In genomic region chr10:100046088-100046487, GRCh38 we compare ENCODE assay signal across 8 cellular contexts. TPM values are rescaled to one million over a fixed set of nuclear protein-coding genes. Genes with fewer than 3 reads are reported as not detected.
DNase-seq lines count a peak whose midpoint lies in the region; ATAC-seq, FAIRE-seq and TF ChIP-seq lines count a peak whose summit lies in the region.

No MANE protein-coding gene starts in this region.

- H3K4me2 ChIP-seq in OCI-LY7 (ENCODE audit: low read length) = peak overlapping the region; percentile 37

- H3K27ac ChIP-seq in 22Rv1 = no peak overlapping the region
- no peak overlapping the region for H3K27ac ChIP-seq in OCI-LY7 (ENCODE audit: low read depth, low read length, poor library complexity, severe bottlenecking)
- H3K27ac ChIP-seq in esophagus squamous epithelium = peak overlapping the region in 2 of 4 donors; percentile 16 to 79
- H3K27ac ChIP-seq in naive thymus-derived CD4-positive, alpha-beta T cell (ENCODE audit: low read depth, low read length) = no peak overlapping the region

- H3K4me1 ChIP-seq in OCI-LY7 (ENCODE audit: insufficient read depth, low read length, poor library complexity, severe bottlenecking) = peaks cover 49% of the 10 kb centered on the region
- H3K4me1 ChIP-seq in esophagus squamous epithelium = peaks cover 7 to 53% (median 18%) of the 10 kb centered on the region in 3 donors
- H3K4me1 ChIP-seq in naive thymus-derived CD4-positive, alpha-beta T cell (ENCODE audit: control insufficient read depth in 2 of 2, insufficient read depth in 2 of 2, low read length in 2 of 2) = no peaks in the 10 kb centered on the region

- in situ Hi-C loops in GM13976 (cut with MboI; ENCODE audit: low sequenced_read_pairs, unreplicated experiment) = loop anchor here (10.0 kb wide), 1 partner anchor 201 kb away; no protein-coding TSS in a partner anchor

- no peak for FAIRE-seq in HTR-8/SVneo (lab: Jason Lieb, UNC)

- CTCF ChIA-PET in OCI-LY7 (lab: Charles Lee; ENCODE audit: unreplicated experiment) = interaction anchor here (0.7 to 2.5 kb wide), 6 partner anchors 25 to 200 kb away, joined by 3 to 16 read pairs (median 6); partner anchors contain the start of gene DNMBP
- CTCF ChIA-PET in naive thymus-derived CD4-positive, alpha-beta T cell (lab: Charles Lee) = interaction anchor here (0.7 to 4.5 kb wide), 10 partner anchors 9 to 239 kb away, joined by 3 to 77 read pairs (median 4); partner anchors contain the start of gene DNMBP

- WGBS in esophagus squamous epithelium, 2 donors = 0 to 16% methylated on average over 5 to 7 of the region's 7 CpGs

- no peaks in the 10 kb centered on the region for H3K36me3 Mint-ChIP-seq in naive thymus-derived CD4-positive, alpha-beta T cell

- no peaks in the 10 kb centered on the region for H3K79me2 ChIP-seq in OCI-LY7 (ENCODE audit: insufficient read depth, low read depth, low read length)

- peak; percentile 71 for DNase-seq in GM13976 (ENCODE audit: low spot score)
- peak; percentile 81 for DNase-seq in HTR-8/SVneo (ENCODE audit: insufficient read length, low spot score)
- DNase-seq in OCI-LY7 (ENCODE audit: low spot score) = peak; percentile 92
- peak; percentile 87 for DNase-seq in activated T-cell treated with anti-CD3 and anti-CD28 coated beads for 1 hour (ENCODE audit: low read depth)
- peak; percentile 8 for DNase-seq in esophagus squamous epithelium (lab: John Stamatoyannopoulos, UW)
- peak; percentile 38 to 80 (median 71) for DNase-seq in naive thymus-derived CD4-positive, alpha-beta T cell
- peak; percentile 43 to 59 for DNase-seq in stimulated activated CD8-positive, alpha-beta memory T cell treated with anti-CD3 and anti-CD28 coated beads, Interleukin-7, amount 100 ng/mL, for 4 hours (ENCODE audit: low read depth in 2 of 2)

- TF ChIP-seq CTCF in 22Rv1 (IDR thresholded peaks at IDR 0.05) (peak; percentile 96), GM13976 (IDR thresholded peaks at IDR 0.05; ENCODE audit: borderline replicate concordance, control extremely low read depth, extremely low read depth, insufficient read depth, missing control alignments) (peak; percentile 94), OCI-LY7 (conservative IDR thresholded peaks at IDR 0.05; ENCODE audit: low read length) (peak; percentile 97), esophagus squamous epithelium (IDR thresholded peaks at IDR 0.05) (peak; percentile 80 to 98 (median 95))

- no peaks in the 10 kb centered on the region for H4K20me1 ChIP-seq in OCI-LY7 (ENCODE audit: insufficient read depth, low read length)

- no peak for TF ChIP-seq POLR2A in esophagus squamous epithelium (IDR thresholded peaks at IDR 0.05)

- no TSS peak for BruUV-seq in OCI-LY7 (replicated peaks; lab: Mats Ljungman, UMichigan)

- peaks cover 0 to 6% (median 0%) of the 10 kb centered on the region in 7 donors for H3K4me1 Mint-ChIP-seq in naive thymus-derived CD4-positive, alpha-beta T cell

- no peak overlapping the region for H3K4me3 ChIP-seq in OCI-LY7 (ENCODE audit: low read depth, low read length, poor library complexity, severe bottlenecking)
- no peak overlapping the region for H3K4me3 ChIP-seq in esophagus squamous epithelium
- H3K4me3 ChIP-seq in naive thymus-derived CD4-positive, alpha-beta T cell (ENCODE audit: low read length) = no peak overlapping the region

- POLR2A ChIA-PET in OCI-LY7 (lab: Charles Lee) = interaction anchor here (0.5 to 2.3 kb wide), 12 partner anchors 8 to 199 kb away, joined by 3 to 10 read pairs (median 3); partner anchors contain the start of gene DNMBP
- POLR2A ChIA-PET in naive thymus-derived CD4-positive, alpha-beta T cell (lab: Charles Lee) = no interaction called here

- no peaks in the 10 kb centered on the region for H3K9me2 ChIP-seq in OCI-LY7 (ENCODE audit: insufficient read depth, low read length)

- H3K27ac Mint-ChIP-seq in naive thymus-derived CD4-positive, alpha-beta T cell = peak overlapping the region in 2 of 9 donors; percentile 9 to 42

- intact Hi-C loops in OCI-LY7 (cut with micrococcal nuclease; ENCODE audit: unreplicated experiment) = loop anchor here (1.0 kb wide), 4 partner anchors 32 to 200 kb away; partner anchors contain the start of gene DNMBP
- intact Hi-C loops in esophagus squamous epithelium (cut with DNase I) = loop anchor here (5.0 to 10.0 kb wide), 2 partner anchors 71 to 204 kb away; no protein-coding TSS in a partner anchor
- intact Hi-C loops in naive thymus-derived CD4-positive, alpha-beta T cell (cut with micrococcal nuclease) = loop anchor here (1.0 to 10.0 kb wide), 4 partner anchors 71 to 1579 kb away; no protein-coding TSS in a partner anchor

- ATAC-seq in naive thymus-derived CD4-positive, alpha-beta T cell = peak; percentile 86

- peak overlapping the region; percentile 69; the same call in 1 of the 2 replicates for H2AFZ ChIP-seq in OCI-LY7 (ENCODE audit: low read length)

- no peaks in the 10 kb centered on the region for H3K9me3 Mint-ChIP-seq in naive thymus-derived CD4-positive, alpha-beta T cell

- H3K9me3 ChIP-seq in OCI-LY7 (ENCODE audit: low read length) (no peaks in the 10 kb centered on the region), esophagus squamous epithelium (no peaks in the 10 kb centered on the region)
- no peaks in the 10 kb centered on the region for H3K9me3 ChIP-seq in naive thymus-derived CD4-positive, alpha-beta T cell (ENCODE audit: control insufficient read depth in 2 of 3, low read length in 3 of 3)

- H3K27me3 ChIP-seq in esophagus squamous epithelium = no peaks in the 10 kb centered on the region
- H3K27me3 ChIP-seq in naive thymus-derived CD4-positive, alpha-beta T cell (ENCODE audit: control insufficient read depth in 2 of 2, insufficient read depth in 2 of 2, low read length in 2 of 2) = no peaks in the 10 kb centered on the region

- H3K4me3 Mint-ChIP-seq in naive thymus-derived CD4-positive, alpha-beta T cell = no peak overlapping the region

- H3K36me3 ChIP-seq in OCI-LY7 (ENCODE audit: insufficient read depth, low read length) (no peaks in the 10 kb centered on the region), esophagus squamous epithelium (no peaks in the 10 kb centered on the region)
- H3K36me3 ChIP-seq in naive thymus-derived CD4-positive, alpha-beta T cell (ENCODE audit: control insufficient read depth in 2 of 3, insufficient read depth in 3 of 3, low read length in 3 of 3) = no peaks in the 10 kb centered on the region

- H3K27me3 Mint-ChIP-seq in naive thymus-derived CD4-positive, alpha-beta T cell = peaks cover 0 to 13% (median 6%) of the 10 kb centered on the region in 5 donors

RNA-seq across cellular contexts. Expression of gene CPN1, which starts 35.6 kb away (rescaled TPM):
- not detected in 2 replicates for total RNA-seq in OCI-LY7 (2014; rRNA removed; shearing (Covaris generic))
- total RNA-seq in OCI-LY7 (2022) (not detected in 2 replicates), esophagus squamous epithelium (not detected)
- not detected for total RNA-seq in naive thymus-derived CD4-positive, alpha-beta T cell
- not detected for polyA plus RNA-seq in naive thymus-derived CD4-positive, alpha-beta T cell

RNA-seq across cellular contexts. Expression of gene DNMBP, which starts 36.3 kb away (rescaled TPM):
- 24.2 and 27.0 TPM in 2 replicates for total RNA-seq in OCI-LY7 (2014; rRNA removed; shearing (Covaris generic))
- total RNA-seq in OCI-LY7 (2022) = 36.2 and 39.6 TPM in 2 replicates
- total RNA-seq in esophagus squamous epithelium = 10 to 100 TPM in 3 of 4 donors, 1 to 10 TPM in 1; 9.5 to 15.8 (median 11.4) TPM
- 1 to 10 TPM; 2.8 to 8.5 (median 4.4) TPM for total RNA-seq in naive thymus-derived CD4-positive, alpha-beta T cell
- under 1 TPM; 0.40 to 0.94 TPM for polyA plus RNA-seq in naive thymus-derived CD4-positive, alpha-beta T cell

Comparison
In these comparisons a context has a peak if more than half of its experiments do, and no peak if none do; other contexts are left out.
1. DNase-seq: peak in every context shown above with its lines; median percentile 92 in OCI-LY7; 87 in activated T-cell treated with anti-CD3 and anti-CD28 coated beads for 1 hour; 81 in HTR-8/SVneo; 71 in GM13976; 71 in naive thymus-derived CD4-positive, alpha-beta T cell; 51 in stimulated activated CD8-positive, alpha-beta memory T cell treated with anti-CD3 and anti-CD28 coated beads, Interleukin-7, amount 100 ng/mL, for 4 hours; 8 in esophagus squamous epithelium.